23 cellular contexts compared by ENCODE assay signal in the genomic region with DNA sequence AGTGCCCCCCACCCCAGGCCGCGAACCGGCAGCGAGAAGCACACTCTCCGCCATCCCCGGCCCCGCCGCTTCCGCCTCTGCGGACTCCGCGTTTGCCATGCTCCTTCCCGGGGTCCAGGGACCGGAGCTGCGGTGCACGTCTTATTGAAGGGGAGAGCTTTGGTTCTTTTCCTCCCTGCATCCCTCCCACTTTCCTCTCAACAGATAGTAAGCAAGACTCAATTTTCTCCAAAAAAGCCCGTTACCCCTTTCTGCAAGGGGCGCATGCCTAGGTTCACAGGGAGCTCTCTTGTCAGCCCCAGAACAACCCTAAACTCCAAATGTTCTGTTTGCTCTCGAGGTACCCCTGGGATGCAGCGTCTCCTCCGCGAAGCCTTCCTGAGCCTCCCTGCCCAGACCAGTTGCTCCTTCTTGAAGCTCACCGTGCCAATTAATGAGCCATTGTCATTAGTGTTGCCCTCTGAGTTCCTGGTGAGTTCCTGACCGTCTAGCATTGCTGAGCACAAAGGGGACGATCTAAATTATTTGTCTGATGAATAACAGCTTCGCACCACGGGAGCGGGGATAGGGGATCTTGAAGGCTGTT. TPM values are rescaled to one million over a fixed set of nuclear protein-coding genes. Genes with fewer than 3 reads are reported as not detected.
DNase-seq lines count a peak whose midpoint lies in the region; ATAC-seq, FAIRE-seq and TF ChIP-seq lines count a peak whose summit lies in the region.
"Had no signal": no experiment of that assay in that cellular context is flagged by ENCODE, and none has a peak within 500 bp of the region (broad histone marks: within the 10 kb centered on the region; RNA-seq: fewer than 3 reads in every experiment).

No MANE protein-coding gene starts in this region.

- peaks cover 14% of the 10 kb centered on the region for H3K4me1 ChIP-seq in left ventricle myocardium inferior
- no peaks in the 10 kb centered on the region for H3K4me1 ChIP-seq in right cardiac atrium (ENCODE audit: control insufficient read depth, insufficient read depth, low read length)
- H3K4me1 ChIP-seq in ectodermal cell (ENCODE audit: control insufficient read depth, insufficient read depth, low read length), result peaks cover 3% of the 10 kb centered on the region
- H3K4me1 ChIP-seq in mesendoderm (ENCODE audit: control insufficient read depth, low read depth, low read length), result no peaks in the 10 kb centered on the region
- no peaks in the 10 kb centered on the region for H3K4me1 ChIP-seq in aorta (ENCODE audit: control insufficient read depth in 1 of 2, insufficient read depth in 2 of 2, low read length in 2 of 2)
- H3K4me1 ChIP-seq: lower lobe of right lung had no signal

- H3K27ac Mint-ChIP-seq in Calu3 (ENCODE audit: unreplicated experiment), result no peak overlapping the region
- H3K27ac Mint-ChIP-seq: stimulated activated memory B cell treated with anti-CD40 and anti-IgM and Interleukin-4, amounts not matched to agents 10 μg/mL and 1 μg/mL and 100 μg/mL, for 72 hours had no signal

- no peak overlapping the region for H2BK120ac ChIP-seq in mesendoderm (ENCODE audit: low read depth, low read length)

- ATAC-seq in right cardiac atrium, result no peak
- ATAC-seq in aorta (ENCODE audit: low FRiP score), result peak; percentile 7
- ATAC-seq in HG02759 (IDR thresholded peaks at IDR 0.05; ENCODE audit: unreplicated experiment), result no peak
- ATAC-seq: stimulated activated memory B cell treated with anti-CD40 and anti-IgM and Interleukin-4, amounts not matched to agents 10 μg/mL and 1 μg/mL and 100 μg/mL, for 72 hours had no signal

- intact Hi-C loops in left ventricle myocardium inferior (cut with micrococcal nuclease), result no loop called here
- intact Hi-C loops in right cardiac atrium (cut with DNase I), result no loop called here
- intact Hi-C loops in aorta (cut with DNase I), result no loop called here
- intact Hi-C loops in Calu3 (cut with micrococcal nuclease; ENCODE audit: unreplicated experiment), result no loop called here

- no peaks in the 10 kb centered on the region for H3K36me3 ChIP-seq in left ventricle myocardium inferior
- no peaks in the 10 kb centered on the region for H3K36me3 ChIP-seq in ectodermal cell (ENCODE audit: control insufficient read depth, insufficient read depth, low read length)
- H3K36me3 ChIP-seq in mesendoderm (ENCODE audit: control insufficient read depth, insufficient read depth, low read length), result no peaks in the 10 kb centered on the region
- H3K36me3 ChIP-seq in aorta (ENCODE audit: control insufficient read depth in 1 of 2, insufficient read depth in 2 of 2, low read length in 1 of 2), result no peaks in the 10 kb centered on the region
- H3K36me3 ChIP-seq: lower lobe of right lung, MG63 had no signal

- H3K36me3 Mint-ChIP-seq in Calu3 (ENCODE audit: insufficient read depth, unreplicated experiment), result no peaks in the 10 kb centered on the region
- H3K36me3 Mint-ChIP-seq: stimulated activated memory B cell treated with anti-CD40 and anti-IgM and Interleukin-4, amounts not matched to agents 10 μg/mL and 1 μg/mL and 100 μg/mL, for 72 hours had no signal

- no peak overlapping the region for H3K23ac ChIP-seq in mesendoderm (ENCODE audit: low read length)

- CTCF ChIA-PET in Calu3 (lab: Charles Lee), result no interaction called here

- H2BK5ac ChIP-seq in mesendoderm (ENCODE audit: low read length), result no peak overlapping the region

- H3K27ac ChIP-seq in left ventricle myocardium inferior (replicated peaks) (no peak overlapping the region), right cardiac atrium (ENCODE audit: low read length) (no peak overlapping the region), ectodermal cell (ENCODE audit: insufficient read depth, low read depth, low read length, poor library complexity, severe bottlenecking) (no peak overlapping the region), mesendoderm (ENCODE audit: low read depth, low read length) (no peak overlapping the region), aorta (ENCODE audit: low read depth in 1 of 2, low read length in 2 of 2) (no peak overlapping the region)
- H3K27ac ChIP-seq: heart right ventricle, lower lobe of right lung, PC-9, skin epidermis, VCaP had no signal

- H3K4me3 ChIP-seq in left ventricle myocardium inferior, result peak overlapping the region; percentile 15
- no peak overlapping the region for H3K4me3 ChIP-seq in right cardiac atrium (ENCODE audit: low read length)
- H3K4me3 ChIP-seq in ectodermal cell (ENCODE audit: insufficient read depth, low read depth, low read length), result peak overlapping the region; percentile 24
- H3K4me3 ChIP-seq in mesendoderm (ENCODE audit: low read length), result peak overlapping the region; percentile 10
- H3K4me3 ChIP-seq in aorta (ENCODE audit: low read length in 2 of 2), result no peak overlapping the region
- H3K4me3 ChIP-seq: lower lobe of right lung, MG63, PC-9, skin epidermis had no signal

- H3K4me3 Mint-ChIP-seq in Calu3 (ENCODE audit: low read depth, unreplicated experiment), result no peak overlapping the region
- H3K4me3 Mint-ChIP-seq: stimulated activated memory B cell treated with anti-CD40 and anti-IgM and Interleukin-4, amounts not matched to agents 10 μg/mL and 1 μg/mL and 100 μg/mL, for 72 hours had no signal

- no peak overlapping the region for H2BK15ac ChIP-seq in mesendoderm (replicated peaks; ENCODE audit: low read depth)

- peak overlapping the region; percentile 51 for H3K56ac ChIP-seq in mesendoderm (ENCODE audit: low read length)

- H3K79me2 ChIP-seq in mesendoderm (ENCODE audit: control insufficient read depth, insufficient read depth, low read length), result no peaks in the 10 kb centered on the region

- H3K27me3 ChIP-seq in left ventricle myocardium inferior (ENCODE audit: low read depth), result peaks cover 100% of the 10 kb centered on the region
- H3K27me3 ChIP-seq in right cardiac atrium (ENCODE audit: control insufficient read depth, insufficient read depth), result peaks cover 6% of the 10 kb centered on the region
- H3K27me3 ChIP-seq in ectodermal cell (ENCODE audit: control insufficient read depth, insufficient read depth, low read length, poor library complexity, severe bottlenecking), result peaks cover 91% of the 10 kb centered on the region
- peaks cover 38% of the 10 kb centered on the region for H3K27me3 ChIP-seq in mesendoderm (ENCODE audit: insufficient read depth, low read length, poor library complexity)
- peaks cover 0 to 5% of the 10 kb centered on the region in 2 donors for H3K27me3 ChIP-seq in aorta (ENCODE audit: control insufficient read depth in 1 of 2, insufficient read depth in 2 of 2, low read length in 1 of 2)

- no TSS peak for BruUV-seq in Calu3 (replicated peaks; lab: Mats Ljungman, UMichigan)

- H3K4me1 Mint-ChIP-seq in Calu3 (ENCODE audit: low read depth, unreplicated experiment), result peaks cover 11% of the 10 kb centered on the region

- H3K9me3 ChIP-seq in left ventricle myocardium inferior (replicated peaks) (no peaks in the 10 kb centered on the region), right cardiac atrium (ENCODE audit: control insufficient read depth, low read length) (no peaks in the 10 kb centered on the region), ectodermal cell (ENCODE audit: control insufficient read depth, low read length) (no peaks in the 10 kb centered on the region), aorta (ENCODE audit: control insufficient read depth, low read length) (peaks cover 3% of the 10 kb centered on the region)
- H3K9me3 ChIP-seq: heart right ventricle, lower lobe of right lung, MG63, SK-N-SH had no signal

- no peak overlapping the region for H4K8ac ChIP-seq in mesendoderm (ENCODE audit: low read depth, low read length)

- H4K5ac ChIP-seq in mesendoderm (ENCODE audit: low read length), result no peak overlapping the region

- peak overlapping the region; percentile 12 for H3K9ac ChIP-seq in mesendoderm (ENCODE audit: low read length)
- H3K9ac ChIP-seq: SK-N-SH had no signal

- 4% methylated on average over 28 of the region's 28 CpGs for WGBS in right cardiac atrium
- WGBS in ectodermal cell, 2 experiments, result 1% methylated on average over 28 of the region's 28 CpGs
- WGBS in mesendoderm (ENCODE audit: extremely low coverage, insufficient coverage, low lambda C conversion rate), result no CpG with 5 or more reads among the region's 28 CpGs
- 6 to 7% methylated on average over 20 to 28 of the region's 28 CpGs for WGBS in aorta, 2 donors

- peak overlapping the region; percentile 0 for H3K18ac ChIP-seq in mesendoderm (ENCODE audit: low read length)

- H3K9me3 Mint-ChIP-seq in Calu3 (ENCODE audit: low read depth, unreplicated experiment), result no peaks in the 10 kb centered on the region

- peak overlapping the region; percentile 71 for H3K4me2 ChIP-seq in mesendoderm (ENCODE audit: low read length)
- H3K4me2 ChIP-seq: PC-9, SK-N-SH had no signal

- no peak overlapping the region for H3K4ac ChIP-seq in mesendoderm (ENCODE audit: low read depth, low read length)

- H3K27me3 Mint-ChIP-seq in Calu3 (ENCODE audit: unreplicated experiment), result peaks cover 68% of the 10 kb centered on the region

- no peaks in the 10 kb centered on the region for H3K79me1 ChIP-seq in mesendoderm (ENCODE audit: low read length)

- TF ChIP-seq CTCF in left ventricle myocardium inferior (IDR thresholded peaks at IDR 0.05; ENCODE audit: borderline replicate concordance) (no peak), Calu3 (IDR thresholded peaks at IDR 0.05; ENCODE audit: unreplicated experiment) (no peak), D721Med (IDR thresholded peaks at IDR 0.05; ENCODE audit: insufficient read depth, missing control alignments) (no peak)

- no peak overlapping the region for H2AK5ac ChIP-seq in mesendoderm (ENCODE audit: low read length)

- FAIRE-seq in D721Med (lab: Jason Lieb, UNC), result no peak
- FAIRE-seq: urothelium cell line had no signal

- DNase-seq in left ventricle myocardium inferior, result no peak
- no peak for DNase-seq in right cardiac atrium
- DNase-seq in mesendoderm, result peak; percentile 43
- DNase-seq in aorta, result no peak
- no peak for DNase-seq in Calu3
- DNase-seq in D721Med (ENCODE audit: insufficient read length, low spot score), result no peak
- DNase-seq: DMS153, heart right ventricle, lower lobe of right lung, MG63, NCI-H187, NCI-H510A treated with DMSO at 0.1 percent for 48 hours, nucleus accumbens, PC-9 had no signal

RNA-seq across cellular contexts. Expression of gene FOXD3, which starts 8.1 kb away (rescaled TPM):
- total RNA-seq in left ventricle myocardium inferior (0.11 TPM), right cardiac atrium (1 to 10 TPM in 1 of 4 donors, under 1 TPM in 3; 0.38 to 1.6 (median 0.75) TPM), aorta (1 to 10 TPM in 1 of 2 donors, under 1 TPM in 1; 0.52 to 1.7 TPM), Calu3 (2022) (0.28 and 0.29 TPM in 2 replicates)
- polyA plus RNA-seq in right cardiac atrium (1.0 TPM), aorta (not detected)
- 38.9 TPM for polyA plus RNA-seq in ectodermal cell (2013, experiment 1 of 4)
- polyA plus RNA-seq in ectodermal cell (2013, experiment 2 of 4), result 36.6 TPM
- polyA plus RNA-seq in ectodermal cell (2013, experiment 3 of 4), result 37.0 TPM
- 37.0 TPM for polyA plus RNA-seq in ectodermal cell (2013, experiment 4 of 4)
- polyA plus RNA-seq in mesendoderm (2013, experiment 1 of 2), result 2.7 TPM
- polyA plus RNA-seq in mesendoderm (2013, experiment 2 of 2), result 3.4 TPM
- total RNA-seq: chondrocyte, HT-29, lower lobe of right lung, PC-9 had no signal
- polyA plus RNA-seq: SK-N-SH had no signal

RNA-seq across cellular contexts. Expression of gene ALG6, which starts 37.0 kb away (rescaled TPM):
- total RNA-seq in left ventricle myocardium inferior (4.0 TPM), right cardiac atrium (1 to 10 TPM; 5.0 to 6.2 (median 5.6) TPM), aorta (10 to 100 TPM in 1 of 2 donors, 1 to 10 TPM in 1; 7.9 to 11.0 TPM), Calu3 (2022) (20.8 and 24.0 TPM in 2 replicates)
- polyA plus RNA-seq in right cardiac atrium (5.4 TPM), aorta (1 to 10 TPM; 2.4 to 8.9 TPM)
- polyA plus RNA-seq in ectodermal cell (2013, experiment 1 of 4), result 30.6 TPM
- 29.3 TPM for polyA plus RNA-seq in ectodermal cell (2013, experiment 2 of 4)
- 25.1 TPM for polyA plus RNA-seq in ectodermal cell (2013, experiment 3 of 4)
- 25.3 TPM for polyA plus RNA-seq in ectodermal cell (2013, experiment 4 of 4)
- 11.1 TPM for polyA plus RNA-seq in mesendoderm (2013, experiment 1 of 2)
- polyA plus RNA-seq in mesendoderm (2013, experiment 2 of 2), result 10.5 TPM

Comparison
In these comparisons a context has a peak if more than half of its experiments do, and no peak if none do; other contexts are left out.
1. H3K4me3 ChIP-seq: peak in left ventricle myocardium inferior (single experiment), ectodermal cell (single experiment) and mesendoderm (single experiment); none in right cardiac atrium (single experiment) and aorta (0 of 2).